Comparison of ENCODE assay signal across 8 cellular contexts in genomic region chr2:222333397-222333796, GRCh38. TPM values are rescaled to one million over a fixed set of nuclear protein-coding genes. Genes with fewer than 3 reads are reported as not detected.
"Had no signal": no experiment of that assay in that cellular context is flagged by ENCODE, and none has a peak within 500 bp of the region (broad histone marks: within the 10 kb centered on the region; RNA-seq: fewer than 3 reads in every experiment).

No MANE protein-coding gene starts in this region.

- FAIRE-seq: G401.6, GM12878, GM12891, GM12892, GM18507, GM19239 had no signal

- H3K4me3 ChIP-seq: GM12878 had no signal

- ATAC-seq: GM12878 had no signal

- DNase-seq: GDM1 had no signal

RNA-seq across cellular contexts. Expression of gene PAX3, which starts 34.6 kb away (rescaled TPM):
- total RNA-seq: G401, GM12878 had no signal
- polyA plus RNA-seq: GM12878 had no signal
